ENCODE assay signal across 14 cellular contexts in the genomic region with DNA sequence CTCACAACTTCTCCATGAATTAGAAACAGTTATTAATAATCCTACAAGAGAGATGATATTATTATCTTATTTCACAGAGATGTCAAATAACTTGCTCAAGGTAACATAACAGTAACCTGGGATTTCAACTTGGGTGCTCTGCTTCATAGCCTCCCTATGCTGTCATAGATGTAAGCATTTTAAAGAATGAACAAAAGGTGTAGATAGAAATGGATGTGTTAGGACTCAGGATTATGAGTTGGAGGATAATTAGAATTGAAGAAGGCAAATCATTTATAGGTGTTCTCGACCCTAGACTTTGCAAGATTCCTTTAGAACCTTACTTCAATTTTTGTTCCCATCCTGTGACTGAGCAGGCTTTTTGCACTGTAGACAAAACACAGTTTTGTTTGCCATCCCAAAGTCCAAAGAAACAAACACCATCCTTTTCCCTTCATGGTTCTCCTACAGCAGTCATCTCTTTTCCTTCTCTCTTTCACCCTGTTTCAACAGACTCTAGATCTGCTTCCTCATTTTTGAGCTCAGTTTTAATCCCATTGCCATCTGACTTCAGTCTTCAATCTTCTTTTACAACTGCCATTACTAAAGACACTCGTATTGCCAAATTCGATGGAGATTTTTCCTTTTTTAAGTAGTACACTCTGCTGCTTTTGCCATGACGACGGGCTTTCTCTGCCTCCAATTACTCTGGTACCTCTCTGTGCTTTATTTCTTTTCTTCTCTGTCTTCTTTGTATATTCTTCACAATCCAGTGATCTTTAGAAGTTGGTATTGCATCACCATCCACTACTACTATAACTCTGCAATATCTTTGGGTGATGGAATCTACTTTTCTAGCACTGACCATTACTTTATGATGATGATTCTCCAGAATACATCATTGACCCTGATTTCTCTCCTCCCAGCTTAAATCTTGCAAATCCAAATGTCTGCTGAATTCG. TPM values are rescaled to one million over a fixed set of nuclear protein-coding genes. Genes with fewer than 3 reads are reported as not detected.
A peak's percentile ranks its signal among the peaks of the same experiment; 100 is the strongest.
DNase-seq lines count a peak whose midpoint lies in the region; ATAC-seq and TF ChIP-seq lines count a peak whose summit lies in the region.
"Had no signal": no experiment of that assay in that cellular context is flagged by ENCODE, and none has a peak within 500 bp of the region (broad histone marks: within the 10 kb centered on the region; RNA-seq: fewer than 3 reads in every experiment).

No MANE protein-coding gene starts in this region.

- H3K4me3 ChIP-seq in RWPE2 (ENCODE audit: severe bottlenecking) (no peak overlapping the region), esophagus muscularis mucosa (no peak overlapping the region), neural progenitor cell (no peak overlapping the region), prostate gland (no peak overlapping the region)

- H3K27ac ChIP-seq in RWPE2 (ENCODE audit: poor library complexity, severe bottlenecking) (peak overlapping the region; percentile 30), esophagus muscularis mucosa (replicated peaks in 1 of 4) (peak overlapping the region in 3 of 4 donors; percentile 7 to 28 (median 15)), neural progenitor cell (no peak overlapping the region), prostate gland (no peak overlapping the region)

- 68% methylated on average over 6 of the region's 6 CpGs for WGBS in esophagus muscularis mucosa
- 65% methylated on average over 6 of the region's 6 CpGs for WGBS in prostate gland

- DNase-seq in Ammon's horn (ENCODE audit: low spot score) (peak; percentile 31), RWPE2 (ENCODE audit: low spot score) (no peak), esophagus muscularis mucosa (ENCODE audit: extremely low spot score) (no peak), neural progenitor cell (ENCODE audit: low spot score) (no peak), prostate gland (ENCODE audit: low spot score) (no peak)
- DNase-seq in activated CD4-positive, alpha-beta T cell treated with anti-CD3 and anti-CD28 coated beads, Interleukin-2, amount 50 U/mL, for 1 hour, result no peak
- DNase-seq: activated CD4-positive, alpha-beta T cell treated with anti-CD3 and anti-CD28 coated beads for 4 hours; endodermal cell; NCI-H2081 treated with DMSO at 0.1 percent for 48 hours; SHP77 treated with DMSO at 0.1 percent for 48 hours had no signal

- no peaks in the 10 kb centered on the region for H3K9me3 ChIP-seq in RWPE2 (ENCODE audit: severe bottlenecking)
- H3K9me3 ChIP-seq in esophagus muscularis mucosa, result no peaks in the 10 kb centered on the region
- H3K9me3 ChIP-seq in neural progenitor cell (ENCODE audit: low read depth), result no peaks in the 10 kb centered on the region
- no peaks in the 10 kb centered on the region for H3K9me3 ChIP-seq in prostate gland

- intact Hi-C loops in esophagus muscularis mucosa (cut with DNase I), result no loop called here
- intact Hi-C loops in prostate gland (cut with DNase I), result no loop called here

- H3K4me1 ChIP-seq in RWPE2 (ENCODE audit: insufficient read depth, poor library complexity, severe bottlenecking) (peaks cover 28% of the 10 kb centered on the region), esophagus muscularis mucosa (peaks cover 12 to 26% (median 19%) of the 10 kb centered on the region in 4 donors), neural progenitor cell (peaks cover 15% of the 10 kb centered on the region), prostate gland (replicated peaks) (no peaks in the 10 kb centered on the region)

- H3K79me2 ChIP-seq in neural progenitor cell (ENCODE audit: low read depth), result no peaks in the 10 kb centered on the region

- H3K27me3 Mint-ChIP-seq in neural progenitor cell (ENCODE audit: insufficient read depth, low read depth), result no peaks in the 10 kb centered on the region

- H3F3A ChIP-seq in neural progenitor cell (ENCODE audit: low read depth), result peaks cover 4% of the 10 kb centered on the region

- no peak for TF ChIP-seq EP300 in esophagus muscularis mucosa (IDR thresholded peaks at IDR 0.05)

- H3K36me3 ChIP-seq in RWPE2 (ENCODE audit: low read depth) (no peaks in the 10 kb centered on the region), esophagus muscularis mucosa (peaks cover 0 to 6% (median 0%) of the 10 kb centered on the region in 4 donors), neural progenitor cell (no peaks in the 10 kb centered on the region), prostate gland (no peaks in the 10 kb centered on the region)

- H3K27me3 ChIP-seq in RWPE2 (ENCODE audit: insufficient read depth, poor library complexity, severe bottlenecking) (no peaks in the 10 kb centered on the region), esophagus muscularis mucosa (no peaks in the 10 kb centered on the region), neural progenitor cell (no peaks in the 10 kb centered on the region), prostate gland (replicated peaks; ENCODE audit: insufficient read depth) (no peaks in the 10 kb centered on the region)

- H3K4me3 Mint-ChIP-seq in neural progenitor cell, result no peak overlapping the region
- H3K4me3 Mint-ChIP-seq: activated naive CD8-positive, alpha-beta T cell; endodermal cell had no signal

- no peaks in the 10 kb centered on the region for H4K20me1 ChIP-seq in neural progenitor cell (ENCODE audit: low read depth)

- TF ChIP-seq CTCF in RWPE2 (IDR thresholded peaks at IDR 0.05; ENCODE audit: poor library complexity, severe bottlenecking), result no peak
- no peak for TF ChIP-seq CTCF in esophagus muscularis mucosa (IDR thresholded peaks at IDR 0.05)
- TF ChIP-seq CTCF in neural progenitor cell (IDR thresholded peaks at IDR 0.05), result no peak
- TF ChIP-seq CTCF in prostate gland (IDR thresholded peaks at IDR 0.05), result no peak

- TF ChIP-seq POLR2A in esophagus muscularis mucosa (IDR thresholded peaks at IDR 0.05; ENCODE audit: low read depth) (no peak), prostate gland (IDR thresholded peaks at IDR 0.05) (no peak)

- peaks cover 22% of the 10 kb centered on the region for H3K4me1 Mint-ChIP-seq in neural progenitor cell

- no peak overlapping the region for H3K27ac Mint-ChIP-seq in neural progenitor cell
- H3K27ac Mint-ChIP-seq: activated naive CD8-positive, alpha-beta T cell; endodermal cell had no signal

- H3K9ac ChIP-seq in neural progenitor cell, result no peak overlapping the region

- H2AFZ ChIP-seq in neural progenitor cell (replicated peaks), result peak overlapping the region; percentile 21

- H3K4me2 ChIP-seq in neural progenitor cell, result no peak overlapping the region

- ATAC-seq in RWPE2 (ENCODE audit: low read depth), result peak; percentile 48; the same call in 2 of the 3 replicates
- ATAC-seq in HG02981 (IDR thresholded peaks at IDR 0.05; ENCODE audit: unreplicated experiment), result no peak
- ATAC-seq in HG02973 (IDR thresholded peaks at IDR 0.05; ENCODE audit: unreplicated experiment), result no peak

- no peaks in the 10 kb centered on the region for H3K9me3 Mint-ChIP-seq in neural progenitor cell
- H3K9me3 Mint-ChIP-seq: endodermal cell had no signal

- no peaks in the 10 kb centered on the region for H3K36me3 Mint-ChIP-seq in neural progenitor cell
- H3K36me3 Mint-ChIP-seq: activated naive CD8-positive, alpha-beta T cell had no signal

RNA-seq across cellular contexts. Expression of a gene that starts 4.5 kb away (rescaled TPM):
- total RNA-seq in esophagus muscularis mucosa (10 to 100 TPM; 11.2 to 25.5 (median 21.6) TPM), neural progenitor cell (ENCODE audit: low replicate concordance) (0.84 and 1.6 TPM in 2 replicates), prostate gland (10 to 100 TPM; 43.9 to 83.2 TPM)
- total RNA-seq: G401 had no signal

Comparison
In these comparisons a context has a peak if more than half of its experiments do, and no peak if none do; other contexts are left out.
1. H3K27ac ChIP-seq: peak in RWPE2 (single experiment) and esophagus muscularis mucosa (3 of 4); none in neural progenitor cell (single experiment) and prostate gland (0 of 2).